ENCODE assay signal across 23 cellular contexts in the genomic region with DNA sequence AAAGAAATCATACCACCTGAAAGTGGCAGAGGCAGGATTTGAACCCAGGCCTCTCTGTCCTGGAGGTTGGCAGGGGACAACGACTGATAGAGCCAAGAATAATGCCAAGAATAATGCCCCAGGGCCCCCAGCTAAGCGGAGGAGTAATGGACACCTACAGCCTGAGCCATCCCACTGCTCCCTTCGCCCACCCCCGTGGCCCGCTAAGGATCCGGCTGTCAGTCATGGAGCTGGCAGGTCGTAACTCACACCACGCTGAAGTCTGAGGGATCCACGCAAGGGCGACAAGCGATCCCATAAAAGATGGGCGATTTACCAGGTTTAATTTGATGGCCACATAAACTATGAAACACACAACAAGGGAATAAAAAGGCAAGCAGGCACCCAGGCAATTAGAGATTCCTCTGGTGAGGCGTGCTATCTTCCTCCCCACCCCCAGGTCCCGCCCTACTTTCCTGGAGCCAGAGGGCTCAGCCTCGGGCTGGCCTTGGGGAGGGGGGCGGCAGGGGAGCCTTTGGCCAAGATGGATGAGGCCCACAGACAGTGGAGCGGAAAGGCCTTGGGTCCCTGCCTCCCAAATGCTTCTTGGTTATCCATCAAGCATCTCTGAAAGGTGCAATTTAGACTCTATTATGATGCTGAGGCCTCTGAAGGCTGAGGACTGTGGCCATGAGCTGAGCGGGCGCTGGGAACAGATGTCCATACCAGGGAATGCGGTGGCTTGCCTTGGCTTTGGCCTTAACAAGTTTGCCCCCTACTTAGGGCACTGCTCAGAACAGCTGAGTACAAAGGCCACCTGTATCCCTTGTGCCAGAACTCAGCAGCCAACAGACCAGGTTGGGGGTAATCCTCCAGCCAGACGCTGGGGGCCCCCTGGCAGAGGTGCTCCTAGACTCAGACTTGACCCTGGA.
"Had no signal": no experiment of that assay in that cellular context is flagged by ENCODE, and none has a peak within 500 bp of the region (broad histone marks: within the 10 kb centered on the region; RNA-seq: fewer than 3 reads in every experiment).

No MANE protein-coding gene starts in this region.

- DNase-seq: activated B cell treated with CpG ODN at 0.5 μM for 24 hours; activated CD4-positive, alpha-beta T cell treated with anti-CD3 and anti-CD28 coated beads for 36 hours; activated CD4-positive, alpha-beta T cell treated with anti-CD3 and anti-CD28 coated beads, Interleukin-2, amount 50 U/mL, for 4 hours; activated naive CD4-positive, alpha-beta T cell treated with Interleukin-2 at 50 U/mL for 16 hours; activated naive CD8-positive, alpha-beta T cell treated with anti-CD3 and anti-CD28 coated beads, Interleukin-2, amount 10 ng/mL, durations not matched to agents 7 days and 5 days; activated T-cell treated with anti-CD3 and anti-CD28 coated beads, Interleukin-2, amount 50 U/mL, for 48 hours; amniotic stem cell; cortex of kidney; head of caudate nucleus; islet precursor cell; left colon; lower lobe of right lung; mesendoderm; naive thymus-derived CD4-positive, alpha-beta T cell; stimulated activated CD4-positive, alpha-beta T cell treated with anti-CD3 and anti-CD28 coated beads, Interleukin-4, amount 100 ng/mL, for 24 hours; stimulated activated naive CD4-positive, alpha-beta T cell treated with Interleukin-2 at 50 U/mL for 16 hours; T1000 had no signal

- H3K36me3 Mint-ChIP-seq: activated naive CD8-positive, alpha-beta T cell treated with anti-CD3 and anti-CD28 coated beads, Interleukin-2, amount 10 ng/mL, durations not matched to agents 7 days and 5 days had no signal

- H3K9me3 ChIP-seq: gastroesophageal sphincter, lower lobe of right lung, prostate gland, thoracic aorta, vagina had no signal

- H3K4me3 Mint-ChIP-seq: activated B cell treated with CpG ODN at 0.5 μM for 24 hours; activated CD4-positive, alpha-beta T cell treated with anti-CD3 and anti-CD28 coated beads for 36 hours; activated naive CD8-positive, alpha-beta T cell treated with anti-CD3 and anti-CD28 coated beads, Interleukin-2, amount 10 ng/mL, durations not matched to agents 7 days and 5 days; naive thymus-derived CD4-positive, alpha-beta T cell; type B pancreatic cell had no signal

- H3K4me3 ChIP-seq: gastroesophageal sphincter, lower lobe of right lung, prostate gland, thoracic aorta, vagina had no signal

- H3K27me3 Mint-ChIP-seq: activated B cell treated with CpG ODN at 0.5 μM for 24 hours; activated CD4-positive, alpha-beta T cell treated with anti-CD3 and anti-CD28 coated beads for 36 hours; activated naive CD8-positive, alpha-beta T cell treated with anti-CD3 and anti-CD28 coated beads, Interleukin-2, amount 10 ng/mL, durations not matched to agents 7 days and 5 days; naive thymus-derived CD4-positive, alpha-beta T cell had no signal

- ATAC-seq: activated CD4-positive, alpha-beta T cell treated with anti-CD3 and anti-CD28 coated beads for 36 hours; gastroesophageal sphincter; left colon; lower lobe of right lung; naive thymus-derived CD4-positive, alpha-beta T cell had no signal

- H3K4me1 ChIP-seq: lower lobe of right lung, prostate gland, vagina had no signal

- H3K27ac Mint-ChIP-seq: activated B cell treated with CpG ODN at 0.5 μM for 24 hours; activated CD4-positive, alpha-beta T cell treated with anti-CD3 and anti-CD28 coated beads for 36 hours; activated naive CD8-positive, alpha-beta T cell treated with anti-CD3 and anti-CD28 coated beads, Interleukin-2, amount 10 ng/mL, durations not matched to agents 7 days and 5 days; type B pancreatic cell had no signal

- H3K27me3 ChIP-seq: gastroesophageal sphincter, vagina had no signal

- H3K4me1 Mint-ChIP-seq: activated B cell treated with CpG ODN at 0.5 μM for 24 hours; activated CD4-positive, alpha-beta T cell treated with anti-CD3 and anti-CD28 coated beads for 36 hours; activated naive CD8-positive, alpha-beta T cell treated with anti-CD3 and anti-CD28 coated beads, Interleukin-2, amount 10 ng/mL, durations not matched to agents 7 days and 5 days; naive thymus-derived CD4-positive, alpha-beta T cell had no signal

- H3K27ac ChIP-seq: epithelial cell of prostate, gastroesophageal sphincter, lower lobe of right lung, prostate gland, thoracic aorta, vagina had no signal

- H3K9me3 Mint-ChIP-seq: activated B cell treated with CpG ODN at 0.5 μM for 24 hours; activated naive CD8-positive, alpha-beta T cell treated with anti-CD3 and anti-CD28 coated beads, Interleukin-2, amount 10 ng/mL, durations not matched to agents 7 days and 5 days; naive thymus-derived CD4-positive, alpha-beta T cell; type B pancreatic cell had no signal

- H3K36me3 ChIP-seq: gastroesophageal sphincter, lower lobe of right lung, prostate gland, thoracic aorta, vagina had no signal
